In the genomic region with DNA sequence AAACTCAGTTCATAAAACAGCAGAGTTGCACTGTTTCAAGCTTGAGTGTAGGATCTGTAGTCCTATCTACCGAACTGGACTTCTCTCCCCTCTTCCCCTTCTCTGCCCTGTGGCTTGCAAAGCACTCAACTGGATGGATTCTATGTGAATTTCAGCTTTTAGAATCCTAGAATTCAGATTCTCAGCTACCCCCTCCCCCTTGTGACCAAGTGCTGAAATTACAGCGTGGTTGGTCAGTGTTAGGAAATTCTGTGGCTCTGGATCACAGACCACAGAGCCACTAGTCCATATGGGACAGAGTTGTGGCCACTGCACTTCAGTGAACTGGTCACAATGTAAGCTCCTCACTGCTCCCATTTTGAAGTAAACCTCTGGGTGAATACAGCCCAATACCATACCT, we compare ENCODE assay signal across 9 cellular contexts.
DNase-seq lines count a peak whose midpoint lies in the region; TF ChIP-seq lines count a peak whose summit lies in the region.
"Had no signal": no experiment of that assay in that cellular context is flagged by ENCODE, and none has a peak within 500 bp of the region (broad histone marks: within the 10 kb centered on the region; RNA-seq: fewer than 3 reads in every experiment).

No MANE protein-coding gene starts in this region.

- H3K36me3 Mint-ChIP-seq in Caco-2 (ENCODE audit: insufficient read depth, unreplicated experiment) = no peaks in the 10 kb centered on the region

- CTCF ChIA-PET in Caco-2 (lab: Charles Lee) = no interaction called here
- CTCF ChIA-PET in HEK293 (lab: Yijun Ruan, JAX) = interaction anchor here (0.5 to 1.2 kb wide), 9 partner anchors 9 to 1084 kb away, joined by 3 to 5 read pairs (median 3); no protein-coding TSS in a partner anchor

- no peaks in the 10 kb centered on the region for H3K9me3 ChIP-seq in Caco-2
- no peaks in the 10 kb centered on the region for H3K9me3 ChIP-seq in HEK293 (ENCODE audit: control insufficient read depth, insufficient read depth, low read depth, low read length)
- H3K9me3 ChIP-seq in esophagus squamous epithelium = no peaks in the 10 kb centered on the region

- no peak overlapping the region for H3K27ac Mint-ChIP-seq in Caco-2 (ENCODE audit: unreplicated experiment)

- H3K27ac ChIP-seq in HEK293 (ENCODE audit: extremely low read depth, low read depth, low read length) (no peak overlapping the region), esophagus squamous epithelium (no peak overlapping the region)

- DNase-seq in Caco-2 (peak in 1 of 2 experiments; percentile 10), SW480 (ENCODE audit: low spot score) (peak; percentile 2), kidney tubule cell (ENCODE audit: low spot score) (peak; percentile 17), esophagus squamous epithelium (lab: John Stamatoyannopoulos, UW) (no peak), NCI-H446 (lab: John Stamatoyannopoulos, UW) (no peak), cortex of kidney (lab: John Stamatoyannopoulos, UW) (no peak), lower leg skin (ENCODE audit: low spot score in 2 of 2) (no peak)
- DNase-seq: small intestine had no signal

- POLR2A ChIA-PET in Caco-2 (lab: Charles Lee) (no interaction called here), HEK293 (lab: Yijun Ruan, JAX) (no interaction called here)

- TF ChIP-seq POLR2A in esophagus squamous epithelium (IDR thresholded peaks at IDR 0.05) (no peak), lower leg skin (IDR thresholded peaks at IDR 0.05) (no peak)

- H3K36me3 ChIP-seq in Caco-2 (ENCODE audit: control insufficient read depth, insufficient read depth, low read length) (no peaks in the 10 kb centered on the region), HEK293 (ENCODE audit: control insufficient read depth in 2 of 2, insufficient read depth in 1 of 2, low read length in 2 of 2) (no peaks in the 10 kb centered on the region), esophagus squamous epithelium (no peaks in the 10 kb centered on the region)

- BruUV-seq in Caco-2 (replicated peaks; lab: Mats Ljungman, UMichigan) = no TSS peak

- H3K4me3 ChIP-seq in Caco-2 (ENCODE audit: low read depth, low read length) (no peak overlapping the region), HEK293 (ENCODE audit: low read depth, low read length) (no peak overlapping the region), esophagus squamous epithelium (no peak overlapping the region), lower leg skin (ENCODE audit: low read depth, poor library complexity, severe bottlenecking) (no peak overlapping the region)

- TF ChIP-seq CTCF in Caco-2 (IDR thresholded peaks at IDR 0.05; ENCODE audit: insufficient read depth in 1 of 2, low read depth in 1 of 2, low read length in 1 of 2, severe bottlenecking in 1 of 2, unreplicated experiment in 1 of 2) (peak; percentile 39 to 46), HEK293 (tag by site-specific recombination; IDR thresholded peaks at IDR 0.05) (no peak), esophagus squamous epithelium (IDR thresholded peaks at IDR 0.05) (peak in 2 of 6 experiments; percentile 23 to 27), lower leg skin (IDR thresholded peaks at IDR 0.05) (no peak)

- no peak overlapping the region for H3K4me3 Mint-ChIP-seq in Caco-2 (ENCODE audit: unreplicated experiment)

- H3K4me1 ChIP-seq in Caco-2 (no peaks in the 10 kb centered on the region), HEK293 (ENCODE audit: control insufficient read depth, insufficient read depth, low read length) (no peaks in the 10 kb centered on the region), esophagus squamous epithelium (no peaks in the 10 kb centered on the region)

- 48 to 64% methylated on average over 1 to 2 of the region's 2 CpGs for WGBS in esophagus squamous epithelium, 2 donors
- 39 to 45% methylated on average over 2 of the region's 2 CpGs for WGBS in lower leg skin, 2 donors

- intact Hi-C loops in Caco-2 (cut with micrococcal nuclease; ENCODE audit: unreplicated experiment) (loop anchor here (1.0 kb wide), 1 partner anchor 278 kb away; no protein-coding TSS in a partner anchor), esophagus squamous epithelium (cut with DNase I) (no loop called here), lower leg skin (cut with DNase I; ENCODE audit: low total_unique reads) (no loop called here)

- H3K4me1 Mint-ChIP-seq in Caco-2 (ENCODE audit: low read depth, unreplicated experiment) = no peaks in the 10 kb centered on the region

- no peaks in the 10 kb centered on the region for H3K27me3 ChIP-seq in Caco-2 (replicated peaks; ENCODE audit: control insufficient read depth, insufficient read depth, low read length)
- H3K27me3 ChIP-seq in esophagus squamous epithelium = no peaks in the 10 kb centered on the region

- peaks cover 6% of the 10 kb centered on the region for H3K27me3 Mint-ChIP-seq in Caco-2 (ENCODE audit: insufficient read depth, unreplicated experiment)

- H3K9me3 Mint-ChIP-seq in Caco-2 (ENCODE audit: unreplicated experiment) = no peaks in the 10 kb centered on the region

TF ChIP-seq in HEK293, 187 proteins besides CTCF, POLR2A, EP300 and RAD21:
- peak; percentile 25 for TF ChIP-seq ZNF654 (tag by site-specific recombination; IDR thresholded peaks at IDR 0.05; ENCODE audit: low read depth)
- no peak for TF ChIP-seq ZNF335 (tag by site-specific recombination; conservative IDR thresholded peaks at IDR 0.05)
- TF ChIP-seq ZNF549 (tag by site-specific recombination; IDR thresholded peaks at IDR 0.05) = no peak
- TF ChIP-seq ZFP37 (tag by site-specific recombination; IDR thresholded peaks at IDR 0.05) = no peak
- TF ChIP-seq, protein P1, sequence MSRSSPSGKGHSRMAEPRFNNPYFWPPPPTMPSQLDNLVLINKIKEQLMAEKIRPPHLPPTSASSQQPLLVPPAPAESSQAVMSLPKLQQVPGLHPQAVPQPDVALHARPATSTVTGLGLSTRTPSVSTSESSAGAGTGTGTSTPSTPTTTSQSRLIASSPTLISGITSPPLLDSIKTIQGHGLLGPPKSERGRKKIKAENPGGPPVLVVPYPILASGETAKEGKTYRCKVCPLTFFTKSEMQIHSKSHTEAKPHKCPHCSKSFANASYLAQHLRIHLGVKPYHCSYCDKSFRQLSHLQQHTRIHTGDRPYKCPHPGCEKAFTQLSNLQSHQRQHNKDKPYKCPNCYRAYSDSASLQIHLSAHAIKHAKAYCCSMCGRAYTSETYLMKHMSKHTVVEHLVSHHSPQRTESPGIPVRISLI (tag by site-specific recombination; IDR thresholded peaks at IDR 0.05) = no peak
- TF ChIP-seq ZFHX2 (tag by site-specific recombination; conservative IDR thresholded peaks at IDR 0.05) = no peak
- no peak for TF ChIP-seq ZBTB21 (tag by site-specific recombination; IDR thresholded peaks at IDR 0.05)

Comparison
In these comparisons a context has a peak if more than half of its experiments do, and no peak if none do; other contexts are left out.
1. DNase-seq: peak in SW480 (single experiment) and kidney tubule cell (single experiment); none in esophagus squamous epithelium (single experiment), NCI-H446 (0 of 2), cortex of kidney (single experiment) and lower leg skin (0 of 2).
2. CTCF ChIP-seq: peak in Caco-2 (2 of 2); none in HEK293 (single experiment) and lower leg skin (0 of 3).